Comparison of ENCODE assay signal across 8 cellular contexts in the genomic region with DNA sequence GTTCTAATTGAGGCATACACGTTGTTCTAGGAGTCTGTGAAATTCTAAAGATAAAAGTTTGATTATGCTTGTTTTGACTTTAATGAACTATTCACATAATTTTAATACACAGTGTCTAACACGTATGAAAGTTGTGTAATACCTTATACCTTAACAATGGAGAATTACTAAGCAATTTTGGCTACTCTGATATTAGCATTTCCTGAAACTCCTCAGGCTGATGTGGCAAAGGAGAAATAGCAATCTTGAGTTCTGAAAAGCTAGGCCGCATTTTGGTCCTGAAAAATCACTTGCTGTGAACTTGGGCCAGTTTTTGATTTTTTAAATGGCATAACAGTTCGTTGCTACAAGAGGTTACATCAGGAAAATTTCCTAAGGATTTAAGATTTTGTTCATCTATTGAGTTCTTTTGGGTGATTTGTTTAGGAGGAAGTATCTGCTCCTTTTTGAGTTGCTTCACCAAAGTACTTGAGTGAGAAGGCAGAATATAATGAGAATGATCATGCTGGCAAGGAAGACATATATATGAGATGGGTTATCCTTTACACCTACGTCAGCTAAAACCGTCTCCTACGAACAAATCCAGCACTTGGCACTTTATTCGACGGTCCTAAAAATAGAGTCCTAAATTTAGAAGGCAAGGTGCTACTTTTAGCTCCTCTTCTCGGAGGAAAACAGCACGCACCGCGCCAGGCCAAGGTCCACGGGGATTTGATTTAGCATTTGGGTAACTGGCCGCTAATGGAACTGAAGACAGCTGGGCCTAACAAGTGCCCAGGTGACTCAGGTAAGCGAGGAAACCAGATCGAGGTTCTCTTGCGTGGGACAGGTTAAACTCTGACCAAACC. TPM values are rescaled to one million over a fixed set of nuclear protein-coding genes. Genes with fewer than 3 reads are reported as not detected.
A peak's percentile ranks its signal among the peaks of the same experiment; 100 is the strongest.
DNase-seq lines count a peak whose midpoint lies in the region; ATAC-seq and TF ChIP-seq lines count a peak whose summit lies in the region.

No MANE protein-coding gene starts in this region.

- H3K4me3 ChIP-seq in DND-41 (ENCODE audit: low read depth in 1 of 2, low read length in 2 of 2), result peak overlapping the region; percentile 57 to 90; a peak in 3 of 4 replicates
- H3K4me3 ChIP-seq in fibroblast of the aortic adventitia (ENCODE audit: low read depth, low read length), result peak overlapping the region; percentile 96

- H3K9ac ChIP-seq in DND-41 (ENCODE audit: low read depth, low read length), result peak overlapping the region; percentile 90

- H4K20me1 ChIP-seq in DND-41 (ENCODE audit: insufficient read depth, low read length), result no peaks in the 10 kb centered on the region

- no peak for ATAC-seq in DND-41 (ENCODE audit: insufficient read depth, low read depth)
- ATAC-seq in GM21717 (IDR thresholded peaks at IDR 0.05; ENCODE audit: unreplicated experiment), result no peak

- H2AFZ ChIP-seq in DND-41 (ENCODE audit: low read depth, low read length), result peak overlapping the region; percentile 97

- H3K27me3 ChIP-seq in DND-41 (ENCODE audit: insufficient read depth, low read length, poor library complexity), result no peaks in the 10 kb centered on the region

- no peaks in the 10 kb centered on the region; the same call in 1 of the 2 replicates for H3K36me3 ChIP-seq in DND-41 (ENCODE audit: insufficient read depth, low read length)

- peak overlapping the region; percentile 83 for H3K4me2 ChIP-seq in DND-41 (ENCODE audit: insufficient read depth, low read length)

- H3K4me1 ChIP-seq in DND-41 (ENCODE audit: insufficient read depth, low read length), result peaks cover 43% of the 10 kb centered on the region

- DNase-seq in DND-41 (no peak), HT1080 (ENCODE audit: low read depth) (peak; percentile 20), fibroblast of the aortic adventitia (ENCODE audit: low read depth) (peak; percentile 70), occipital lobe (lab: John Stamatoyannopoulos, UW) (peak; percentile 59), NCI-H2171 treated with DMSO at 0.1 percent for 48 hours (lab: John Stamatoyannopoulos, UW) (no peak), SHP77 treated with DMSO at 0.1 percent for 48 hours (lab: John Stamatoyannopoulos, UW) (no peak)

- TF ChIP-seq CTCF in DND-41 (IDR thresholded peaks at IDR 0.05; ENCODE audit: borderline replicate concordance, extremely low read depth, low read length, poor library complexity, severe bottlenecking) (no peak), VCaP (conservative IDR thresholded peaks at IDR 0.05) (no peak), fibroblast of the aortic adventitia (IDR thresholded peaks at IDR 0.05; ENCODE audit: insufficient read depth, low read length) (no peak)

- peak overlapping the region; percentile 92; the same call in 1 of the 2 replicates for H3K27ac ChIP-seq in DND-41 (ENCODE audit: low read length)
- peak overlapping the region; percentile 98 for H3K27ac ChIP-seq in VCaP

- peaks cover 37% of the 10 kb centered on the region for H3K79me2 ChIP-seq in DND-41 (ENCODE audit: insufficient read depth, low read length)

- H3K9me3 ChIP-seq in DND-41 (ENCODE audit: insufficient read depth, low read length, severe bottlenecking), result no peaks in the 10 kb centered on the region

RNA-seq across cellular contexts. Expression of a gene that starts 32.2 kb away (rescaled TPM):
- total RNA-seq in HT1080 (2014; rRNA removed; shearing (Covaris generic)), result 7.4 and 8.4 TPM in 2 replicates
- polyA plus RNA-seq in HT1080 (2015; cell fraction: cytosol; rRNA removed), result 14.0 and 15.8 TPM in 2 replicates
- 19.2 and 22.5 TPM in 2 replicates for polyA plus RNA-seq in HT1080 (2015; cell fraction: nucleus; rRNA removed)
- total RNA-seq in fibroblast of the aortic adventitia (ENCODE audit: low replicate concordance) (20.4 and 121 TPM in 2 replicates), occipital lobe (26.8 TPM)

Comparison
In these comparisons a context has a peak if more than half of its experiments do, and no peak if none do; other contexts are left out.
1. DNase-seq: peak in HT1080 (single experiment), fibroblast of the aortic adventitia (single experiment) and occipital lobe (single experiment); none in DND-41 (single experiment), NCI-H2171 treated with DMSO at 0.1 percent for 48 hours (single experiment) and SHP77 treated with DMSO at 0.1 percent for 48 hours (single experiment).